ENCODE assay signal across 14 cellular contexts in genomic region chr2:230184727-230185578, GRCh38. TPM values are rescaled to one million over a fixed set of nuclear protein-coding genes. Genes with fewer than 3 reads are reported as not detected.
A peak's percentile ranks its signal among the peaks of the same experiment; 100 is the strongest.
DNase-seq lines count a peak whose midpoint lies in the region; ATAC-seq and TF ChIP-seq lines count a peak whose summit lies in the region.
"Had no signal": no experiment of that assay in that cellular context is flagged by ENCODE, and none has a peak within 500 bp of the region (broad histone marks: within the 10 kb centered on the region; RNA-seq: fewer than 3 reads in every experiment).

No MANE protein-coding gene starts in this region.

- no peak for DNase-seq in activated T-cell treated with anti-CD3 and anti-CD28 coated beads, Interleukin-2, amount 50 U/mL, for 72 hours
- DNase-seq in activated T-cell treated with anti-CD3 and anti-CD28 coated beads, Interleukin-2, amount 50 U/mL, for 4 hours: no peak
- DNase-seq in SHP77 (lab: John Stamatoyannopoulos, UW): peak; percentile 44 to 55
- peak; percentile 55 for DNase-seq in foreskin melanocyte
- DNase-seq in substantia nigra (lab: John Stamatoyannopoulos, UW): peak in 2 of 49 donors; percentile 5 to 8
- no peak for DNase-seq in nephron progenitor cell
- DNase-seq in activated CD4-positive, CD25-positive, alpha-beta regulatory T cell treated with anti-CD3 and anti-CD28 coated beads, Interleukin-2, amount 50 U/mL, for 72 hours: no peak
- DNase-seq: activated CD4-positive, alpha-beta T cell treated with anti-CD3 and anti-CD28 coated beads for 1 hour; activated T-cell treated with anti-CD3 and anti-CD28 coated beads, Interleukin-2, amount 50 U/mL, for 1 hour; endodermal cell; ovary; stimulated activated CD8-positive, alpha-beta memory T cell treated with anti-CD3 and anti-CD28 coated beads, Interleukin-4, amount 100 ng/mL, for 48 hours had no signal

- peak overlapping the region; percentile 17 for H3K27ac Mint-ChIP-seq in activated T-cell treated with anti-CD3 and anti-CD28 coated beads, Interleukin-2, amount 50 U/mL, for 72 hours
- H3K27ac Mint-ChIP-seq in nephron progenitor cell: no peak overlapping the region
- H3K27ac Mint-ChIP-seq: endodermal cell had no signal

- peak overlapping the region; percentile 21 for H3K27ac ChIP-seq in substantia nigra (ENCODE audit: low read depth, low read length, poor library complexity, severe bottlenecking)
- H3K27ac ChIP-seq: ovary, SK-N-MC had no signal

- ATAC-seq in activated T-cell treated with anti-CD3 and anti-CD28 coated beads, Interleukin-2, amount 50 U/mL, for 72 hours (replicated peaks in 1 of 2): no peak
- no peak for ATAC-seq in activated T-cell treated with anti-CD3 and anti-CD28 coated beads, Interleukin-2, amount 50 U/mL, for 4 hours
- ATAC-seq in GM21381 (IDR thresholded peaks at IDR 0.05; ENCODE audit: unreplicated experiment): no peak

- peaks cover 15 to 53% of the 10 kb centered on the region in 2 donors for H3K36me3 Mint-ChIP-seq in activated T-cell treated with anti-CD3 and anti-CD28 coated beads, Interleukin-2, amount 50 U/mL, for 72 hours (ENCODE audit: insufficient read depth in 2 of 2)
- peaks cover 74% of the 10 kb centered on the region for H3K36me3 Mint-ChIP-seq in activated T-cell treated with anti-CD3 and anti-CD28 coated beads, Interleukin-2, amount 50 U/mL, for 4 hours (ENCODE audit: insufficient read depth)
- no peaks in the 10 kb centered on the region for H3K36me3 Mint-ChIP-seq in nephron progenitor cell (ENCODE audit: low read depth)

- no peak for TF ChIP-seq CTCF in nephron progenitor cell (IDR thresholded peaks at IDR 0.05)

- no peaks in the 10 kb centered on the region for H3K4me1 Mint-ChIP-seq in activated T-cell treated with anti-CD3 and anti-CD28 coated beads, Interleukin-2, amount 50 U/mL, for 72 hours (ENCODE audit: low read depth)
- no peaks in the 10 kb centered on the region for H3K4me1 Mint-ChIP-seq in activated T-cell treated with anti-CD3 and anti-CD28 coated beads, Interleukin-2, amount 50 U/mL, for 4 hours (ENCODE audit: low read depth)
- H3K4me1 Mint-ChIP-seq in nephron progenitor cell: no peaks in the 10 kb centered on the region
- H3K4me1 Mint-ChIP-seq: endodermal cell had no signal

- H3K4me3 Mint-ChIP-seq in activated T-cell treated with anti-CD3 and anti-CD28 coated beads, Interleukin-2, amount 50 U/mL, for 72 hours: no peak overlapping the region
- no peak overlapping the region for H3K4me3 Mint-ChIP-seq in activated T-cell treated with anti-CD3 and anti-CD28 coated beads, Interleukin-2, amount 50 U/mL, for 4 hours
- no peak overlapping the region for H3K4me3 Mint-ChIP-seq in nephron progenitor cell
- H3K4me3 Mint-ChIP-seq: endodermal cell had no signal

- no peaks in the 10 kb centered on the region for H3K27me3 Mint-ChIP-seq in activated T-cell treated with anti-CD3 and anti-CD28 coated beads, Interleukin-2, amount 50 U/mL, for 72 hours (ENCODE audit: low read depth)
- no peaks in the 10 kb centered on the region for H3K27me3 Mint-ChIP-seq in activated T-cell treated with anti-CD3 and anti-CD28 coated beads, Interleukin-2, amount 50 U/mL, for 4 hours (ENCODE audit: low read depth)
- H3K27me3 Mint-ChIP-seq in nephron progenitor cell (ENCODE audit: low read depth, poor library complexity): peaks cover 6% of the 10 kb centered on the region

- peaks cover 2 to 6% of the 10 kb centered on the region in 2 donors for H3K9me3 Mint-ChIP-seq in activated T-cell treated with anti-CD3 and anti-CD28 coated beads, Interleukin-2, amount 50 U/mL, for 72 hours
- H3K9me3 Mint-ChIP-seq in activated T-cell treated with anti-CD3 and anti-CD28 coated beads, Interleukin-2, amount 50 U/mL, for 4 hours: peaks cover 3% of the 10 kb centered on the region
- H3K9me3 Mint-ChIP-seq in nephron progenitor cell: peaks cover under 1% of the 10 kb centered on the region

RNA-seq across cellular contexts. Expression of gene SP110, which starts 34.8 kb away (rescaled TPM):
- 100 to 1,000 TPM; 118 to 128 TPM for total RNA-seq in activated T-cell treated with anti-CD3 and anti-CD28 coated beads, Interleukin-2, amount 50 U/mL, for 72 hours
- total RNA-seq in activated T-cell treated with anti-CD3 and anti-CD28 coated beads, Interleukin-2, amount 50 U/mL, for 4 hours: 10 to 100 TPM; 47.9 to 55.0 (median 49.1) TPM

RNA-seq across cellular contexts. Expression of gene SP140, which starts 40.6 kb away (rescaled TPM):
- 100 to 1,000 TPM; 102 to 109 TPM for total RNA-seq in activated T-cell treated with anti-CD3 and anti-CD28 coated beads, Interleukin-2, amount 50 U/mL, for 72 hours
- total RNA-seq in activated T-cell treated with anti-CD3 and anti-CD28 coated beads, Interleukin-2, amount 50 U/mL, for 4 hours: 10 to 100 TPM; 38.4 to 50.6 (median 43.9) TPM
- total RNA-seq: endodermal cell had no signal

Comparison
In these comparisons a context has a peak if more than half of its experiments do, and no peak if none do; other contexts are left out.
1. DNase-seq: peak in SHP77 (2 of 2) and foreskin melanocyte (single experiment); none in activated T-cell treated with anti-CD3 and anti-CD28 coated beads, Interleukin-2, amount 50 U/mL, for 72 hours (0 of 2), activated T-cell treated with anti-CD3 and anti-CD28 coated beads, Interleukin-2, amount 50 U/mL, for 4 hours (single experiment), nephron progenitor cell (single experiment) and activated CD4-positive, CD25-positive, alpha-beta regulatory T cell treated with anti-CD3 and anti-CD28 coated beads, Interleukin-2, amount 50 U/mL, for 72 hours (single experiment).